In the genomic region with DNA sequence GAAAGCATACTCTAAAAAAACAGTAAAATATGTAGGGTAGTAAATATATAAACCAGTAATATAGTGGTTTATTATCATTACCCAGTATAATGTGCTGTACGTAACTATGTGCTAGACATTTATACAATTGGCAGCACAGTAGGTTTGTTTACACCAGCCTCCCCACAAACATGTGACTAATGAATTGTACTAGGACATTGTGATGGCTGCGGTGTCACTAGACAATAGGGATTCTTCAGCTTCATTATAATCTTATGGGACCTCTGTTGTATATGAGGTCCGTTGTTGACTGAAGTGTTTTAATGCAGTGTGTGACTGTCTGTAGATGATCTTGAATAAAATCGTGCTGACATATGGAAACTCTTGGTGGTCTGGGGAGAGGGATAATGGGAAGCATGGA, we compare ENCODE assay signal across 1 cellular context.
TF ChIP-seq lines count a peak whose summit lies in the region.

No MANE protein-coding gene starts in this region.

TF ChIP-seq in GM23338, 12 proteins besides CTCF, POLR2A, EP300 and RAD21 (continued from another document):
- TF ChIP-seq, protein P1, sequence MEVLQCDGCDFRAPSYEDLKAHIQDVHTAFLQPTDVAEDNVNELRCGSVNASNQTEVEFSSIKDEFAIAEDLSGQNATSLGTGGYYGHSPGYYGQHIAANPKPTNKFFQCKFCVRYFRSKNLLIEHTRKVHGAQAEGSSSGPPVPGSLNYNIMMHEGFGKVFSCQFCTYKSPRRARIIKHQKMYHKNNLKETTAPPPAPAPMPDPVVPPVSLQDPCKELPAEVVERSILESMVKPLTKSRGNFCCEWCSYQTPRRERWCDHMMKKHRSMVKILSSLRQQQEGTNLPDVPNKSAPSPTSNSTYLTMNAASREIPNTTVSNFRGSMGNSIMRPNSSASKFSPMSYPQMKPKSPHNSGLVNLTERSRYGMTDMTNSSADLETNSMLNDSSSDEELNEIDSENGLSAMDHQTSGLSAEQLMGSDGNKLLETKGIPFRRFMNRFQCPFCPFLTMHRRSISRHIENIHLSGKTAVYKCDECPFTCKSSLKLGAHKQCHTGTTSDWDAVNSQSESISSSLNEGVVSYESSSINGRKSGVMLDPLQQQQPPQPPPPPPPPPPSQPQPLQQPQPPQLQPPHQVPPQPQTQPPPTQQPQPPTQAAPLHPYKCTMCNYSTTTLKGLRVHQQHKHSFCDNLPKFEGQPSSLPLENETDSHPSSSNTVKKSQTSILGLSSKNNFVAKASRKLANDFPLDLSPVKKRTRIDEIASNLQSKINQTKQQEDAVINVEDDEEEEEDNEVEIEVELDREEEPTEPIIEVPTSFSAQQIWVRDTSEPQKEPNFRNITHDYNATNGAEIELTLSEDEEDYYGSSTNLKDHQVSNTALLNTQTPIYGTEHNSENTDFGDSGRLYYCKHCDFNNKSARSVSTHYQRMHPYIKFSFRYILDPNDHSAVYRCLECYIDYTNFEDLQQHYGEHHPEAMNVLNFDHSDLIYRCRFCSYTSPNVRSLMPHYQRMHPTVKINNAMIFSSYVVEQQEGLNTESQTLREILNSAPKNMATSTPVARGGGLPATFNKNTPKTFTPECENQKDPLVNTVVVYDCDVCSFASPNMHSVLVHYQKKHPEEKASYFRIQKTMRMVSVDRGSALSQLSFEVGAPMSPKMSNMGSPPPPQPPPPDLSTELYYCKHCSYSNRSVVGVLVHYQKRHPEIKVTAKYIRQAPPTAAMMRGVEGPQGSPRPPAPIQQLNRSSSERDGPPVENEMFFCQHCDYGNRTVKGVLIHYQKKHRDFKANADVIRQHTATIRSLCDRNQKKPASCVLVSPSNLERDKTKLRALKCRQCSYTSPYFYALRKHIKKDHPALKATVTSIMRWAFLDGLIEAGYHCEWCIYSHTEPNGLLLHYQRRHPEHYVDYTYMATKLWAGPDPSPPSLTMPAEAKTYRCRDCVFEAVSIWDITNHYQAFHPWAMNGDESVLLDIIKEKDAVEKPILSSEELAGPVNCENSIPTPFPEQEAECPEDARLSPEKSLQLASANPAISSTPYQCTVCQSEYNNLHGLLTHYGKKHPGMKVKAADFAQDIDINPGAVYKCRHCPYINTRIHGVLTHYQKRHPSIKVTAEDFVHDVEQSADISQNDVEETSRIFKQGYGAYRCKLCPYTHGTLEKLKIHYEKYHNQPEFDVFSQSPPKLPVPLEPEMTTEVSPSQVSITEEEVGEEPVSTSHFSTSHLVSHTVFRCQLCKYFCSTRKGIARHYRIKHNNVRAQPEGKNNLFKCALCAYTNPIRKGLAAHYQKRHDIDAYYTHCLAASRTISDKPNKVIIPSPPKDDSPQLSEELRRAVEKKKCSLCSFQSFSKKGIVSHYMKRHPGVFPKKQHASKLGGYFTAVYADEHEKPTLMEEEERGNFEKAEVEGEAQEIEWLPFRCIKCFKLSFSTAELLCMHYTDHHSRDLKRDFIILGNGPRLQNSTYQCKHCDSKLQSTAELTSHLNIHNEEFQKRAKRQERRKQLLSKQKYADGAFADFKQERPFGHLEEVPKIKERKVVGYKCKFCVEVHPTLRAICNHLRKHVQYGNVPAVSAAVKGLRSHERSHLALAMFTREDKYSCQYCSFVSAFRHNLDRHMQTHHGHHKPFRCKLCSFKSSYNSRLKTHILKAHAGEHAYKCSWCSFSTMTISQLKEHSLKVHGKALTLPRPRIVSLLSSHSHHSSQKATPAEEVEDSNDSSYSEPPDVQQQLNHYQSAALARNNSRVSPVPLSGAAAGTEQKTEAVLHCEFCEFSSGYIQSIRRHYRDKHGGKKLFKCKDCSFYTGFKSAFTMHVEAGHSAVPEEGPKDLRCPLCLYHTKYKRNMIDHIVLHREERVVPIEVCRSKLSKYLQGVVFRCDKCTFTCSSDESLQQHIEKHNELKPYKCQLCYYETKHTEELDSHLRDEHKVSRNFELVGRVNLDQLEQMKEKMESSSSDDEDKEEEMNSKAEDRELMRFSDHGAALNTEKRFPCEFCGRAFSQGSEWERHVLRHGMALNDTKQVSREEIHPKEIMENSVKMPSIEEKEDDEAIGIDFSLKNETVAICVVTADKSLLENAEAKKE (CRISPR knock-in tag; IDR thresholded peaks at IDR 0.05): no peak
- TF ChIP-seq NANOG (IDR thresholded peaks at IDR 0.05; ENCODE audit: borderline replicate concordance) (no peak), STAT1 (IDR thresholded peaks at IDR 0.05; ENCODE audit: unreplicated experiment) (no peak), JUNB (IDR thresholded peaks at IDR 0.05; ENCODE audit: unreplicated experiment) (no peak)
TF ChIP-seq in GM23338: peak in this region for 0.
